9 cellular contexts compared by ENCODE assay signal in genomic region chr6:113591896-113592827, GRCh38.
DNase-seq lines count a peak whose midpoint lies in the region; ATAC-seq, FAIRE-seq and TF ChIP-seq lines count a peak whose summit lies in the region.
"Had no signal": no experiment of that assay in that cellular context is flagged by ENCODE, and none has a peak within 500 bp of the region (broad histone marks: within the 10 kb centered on the region; RNA-seq: fewer than 3 reads in every experiment).

No MANE protein-coding gene starts in this region.

- intact Hi-C loops in HepG2 (cut with micrococcal nuclease; ENCODE audit: unreplicated experiment) = no loop called here

- ATAC-seq in GM18505 (IDR thresholded peaks at IDR 0.05; ENCODE audit: unreplicated experiment) (peak; percentile 85), HG03159 (IDR thresholded peaks at IDR 0.05; ENCODE audit: unreplicated experiment) (peak; percentile 69), HepG2 (peak; percentile 62), HG03039 (IDR thresholded peaks at IDR 0.05; ENCODE audit: unreplicated experiment) (no peak), T-cell (replicated peaks in 1 of 4) (no peak)

- no peak overlapping the region for H2AFZ ChIP-seq in HepG2 (ENCODE audit: low read length)

- H3K36me3 ChIP-seq in SJCRH30 (no peaks in the 10 kb centered on the region), HepG2 (replicated peaks in 1 of 2; ENCODE audit: control insufficient read depth in 1 of 2, insufficient read depth in 2 of 2, low read length in 2 of 2) (no peaks in the 10 kb centered on the region)
- H3K36me3 ChIP-seq: pancreas had no signal

- H3K36me3 Mint-ChIP-seq in T-cell = no peaks in the 10 kb centered on the region

- TF ChIP-seq POLR2A in GM18505 (IDR thresholded peaks at IDR 0.05; ENCODE audit: borderline replicate concordance, extremely low read depth, insufficient read depth, insufficient read length) = no peak
- no peak for TF ChIP-seq POLR2A in HepG2 (IDR thresholded peaks at IDR 0.05; ENCODE audit: insufficient read depth in 1 of 2, low read depth in 2 of 2, low read length in 2 of 2)

- no peaks in the 10 kb centered on the region for H3K27me3 ChIP-seq in SJCRH30
- peaks cover 0 to 2% of the 10 kb centered on the region in 2 experiments; a peak in 1 of 5 replicates for H3K27me3 ChIP-seq in HepG2 (ENCODE audit: control insufficient read depth in 1 of 2, insufficient read depth in 2 of 2, low read length in 2 of 2)
- H3K27me3 ChIP-seq: pancreas had no signal

- no peak overlapping the region for H3K9ac ChIP-seq in HepG2 (ENCODE audit: insufficient read depth, low read depth, low read length)

- TF ChIP-seq RAD21 in HepG2 (CRISPR knock-in tag; IDR thresholded peaks at IDR 0.05) = no peak

- H3K4me3 ChIP-seq in SJCRH30 = no peak overlapping the region
- H3K4me3 ChIP-seq in HepG2 (replicated peaks in 1 of 3; ENCODE audit: insufficient read depth in 1 of 3, low read depth in 2 of 3, low read length in 3 of 3) = no peak overlapping the region
- H3K4me3 ChIP-seq: pancreas had no signal

- peaks cover 0 to 6% (median 0%) of the 10 kb centered on the region in 3 donors for H3K9me3 Mint-ChIP-seq in T-cell

- 42% methylated on average over 2 of the region's 2 CpGs for WGBS in HepG2 (ENCODE audit: low lambda C conversion rate)

- DNase-seq in SJCRH30 (peak; percentile 19 to 55), HepG2 (ENCODE audit: low spot score) (peak; percentile 16), D721Med (ENCODE audit: insufficient read length, low spot score) (no peak), T-cell (no peak), middle frontal gyrus (ENCODE audit: extremely low spot score, low spot score) (no peak)

- no peaks in the 10 kb centered on the region for H4K20me1 ChIP-seq in HepG2 (ENCODE audit: insufficient read depth, low read length)

- TF ChIP-seq CTCF in HepG2 (CRISPR knock-in tag; IDR thresholded peaks at IDR 0.05) (no peak), D721Med (IDR thresholded peaks at IDR 0.05; ENCODE audit: insufficient read depth, missing control alignments) (no peak)

- no peaks in the 10 kb centered on the region for H3K79me2 ChIP-seq in HepG2 (ENCODE audit: insufficient read depth, low read length)

- H3K4me1 ChIP-seq in SJCRH30 (peaks cover 10% of the 10 kb centered on the region), HepG2 (ENCODE audit: insufficient read depth, low read length) (peaks cover 33% of the 10 kb centered on the region)

- no TSS peak for BruUV-seq in HepG2 (replicated peaks; lab: Mats Ljungman, UMichigan)

- TF ChIP-seq EP300 in HepG2 (IDR thresholded peaks at IDR 0.05; ENCODE audit: low read depth in 2 of 2, low read length in 2 of 2) (no peak), HepG2 (CRISPR knock-in tag; IDR thresholded peaks at IDR 0.05; ENCODE audit: borderline replicate concordance) (no peak)

- H3K4me2 ChIP-seq in HepG2 (ENCODE audit: low read depth, low read length) = no peak overlapping the region

- CTCF ChIA-PET in HepG2 (lab: Yijun Ruan, JAX; ENCODE audit: low intra/inter-chr PET ratio, low total read pairs) (no interaction called here), T-cell (lab: Charles Lee) (no interaction called here)

- FAIRE-seq in HepG2 (lab: Jason Lieb, UNC) (no peak), D721Med (lab: Jason Lieb, UNC) (no peak)
- FAIRE-seq: pancreas had no signal

- POLR2A ChIA-PET in HepG2 (lab: Yijun Ruan, JAX) (no interaction called here), T-cell (lab: Charles Lee) (no interaction called here)

- H3K4me3 Mint-ChIP-seq in T-cell = no peak overlapping the region

- H3K27ac ChIP-seq in SJCRH30 (no peak overlapping the region), HepG2 (ENCODE audit: extremely low read length, insufficient read depth, low read length) (no peak overlapping the region)

- in situ Hi-C loops in HepG2 (cut with HindIII; ENCODE audit: extremely low pct_ligation_motif_present, low pct_unique_long_range_greater_than_20kb) = no loop called here

- H3K9me3 ChIP-seq in SJCRH30 (replicated peaks) (no peaks in the 10 kb centered on the region; the same call in 1 of the 2 replicates), HepG2 (ENCODE audit: low read length) (no peaks in the 10 kb centered on the region)
- H3K9me3 ChIP-seq: pancreas had no signal

- H3K4me1 Mint-ChIP-seq in T-cell = no peaks in the 10 kb centered on the region

- peaks cover 0 to 6% of the 10 kb centered on the region in 2 donors for H3K27me3 Mint-ChIP-seq in T-cell

- H3K27ac Mint-ChIP-seq in T-cell = no peak overlapping the region

TF ChIP-seq in HepG2, 621 proteins besides CTCF, POLR2A, EP300 and RAD21:
- TF ChIP-seq SALL1 (CRISPR knock-in tag; IDR thresholded peaks at IDR 0.05) (peak; percentile 13; the same call in 1 of the 2 replicates), SOX13 (IDR thresholded peaks at IDR 0.05) (no peak), SOX13 (CRISPR knock-in tag; conservative IDR thresholded peaks at IDR 0.05 in 1 of 2, IDR thresholded peaks at IDR 0.05 in 1 of 2) (no peak)

Comparison
In these comparisons a context has a peak if more than half of its experiments do, and no peak if none do; other contexts are left out.
1. ATAC-seq: peak in GM18505 (single experiment), HG03159 (single experiment) and HepG2 (single experiment); none in HG03039 (single experiment) and T-cell (0 of 4).
2. DNase-seq: peak in SJCRH30 (2 of 2) and HepG2 (single experiment); none in D721Med (single experiment), T-cell (0 of 34) and middle frontal gyrus (single experiment).